ENCODE assay signal across 1 cellular context in the genomic region with DNA sequence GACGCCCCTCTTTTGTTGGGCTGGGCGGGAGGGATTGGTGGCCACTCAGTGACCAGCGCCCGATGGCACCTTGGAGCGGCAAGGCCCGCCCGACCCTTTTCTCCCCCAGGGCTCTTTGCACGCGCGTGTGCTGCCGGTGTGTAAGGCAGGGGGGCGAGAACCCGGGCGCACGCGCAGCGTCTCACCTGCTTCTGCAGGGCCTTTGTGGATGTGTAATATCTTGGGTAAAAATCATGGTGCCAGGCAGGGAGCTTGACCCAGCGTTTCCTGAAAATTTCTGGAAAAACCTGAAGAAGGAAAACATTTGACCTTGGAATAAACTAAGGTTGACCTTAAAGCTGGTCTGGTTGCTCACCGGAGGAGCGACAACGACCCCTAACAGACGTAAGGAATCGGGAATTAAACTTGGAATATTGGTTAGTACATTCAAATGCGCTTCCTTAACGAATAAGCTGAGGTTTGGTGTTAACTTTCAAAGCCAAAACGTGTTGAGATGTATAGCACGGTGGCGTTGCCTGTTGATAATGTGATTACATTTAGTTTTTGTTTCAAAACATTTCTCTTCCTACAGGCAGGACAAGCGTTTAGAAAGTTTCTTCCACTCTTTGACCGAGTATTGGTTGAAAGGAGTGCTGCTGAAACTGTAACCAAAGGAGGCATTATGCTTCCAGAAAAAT.
A peak's percentile ranks its signal among the peaks of the same experiment; 100 is the strongest.
TF ChIP-seq lines count a peak whose summit lies in the region.

No MANE protein-coding gene starts in this region.

TF ChIP-seq in SK-N-SH, 30 proteins besides CTCF, POLR2A, EP300 and RAD21:
- no peak for TF ChIP-seq RCOR1 (IDR thresholded peaks at IDR 0.05; ENCODE audit: low read length)
- peak; percentile 53 for TF ChIP-seq NRF1 (IDR thresholded peaks at IDR 0.05; ENCODE audit: low read depth, low read length)
- peak; percentile 13; the same call in 1 of the 2 replicates for TF ChIP-seq SIN3A (IDR thresholded peaks at IDR 0.05; ENCODE audit: borderline replicate concordance, low read depth, low read length)
- TF ChIP-seq, protein P1, sequence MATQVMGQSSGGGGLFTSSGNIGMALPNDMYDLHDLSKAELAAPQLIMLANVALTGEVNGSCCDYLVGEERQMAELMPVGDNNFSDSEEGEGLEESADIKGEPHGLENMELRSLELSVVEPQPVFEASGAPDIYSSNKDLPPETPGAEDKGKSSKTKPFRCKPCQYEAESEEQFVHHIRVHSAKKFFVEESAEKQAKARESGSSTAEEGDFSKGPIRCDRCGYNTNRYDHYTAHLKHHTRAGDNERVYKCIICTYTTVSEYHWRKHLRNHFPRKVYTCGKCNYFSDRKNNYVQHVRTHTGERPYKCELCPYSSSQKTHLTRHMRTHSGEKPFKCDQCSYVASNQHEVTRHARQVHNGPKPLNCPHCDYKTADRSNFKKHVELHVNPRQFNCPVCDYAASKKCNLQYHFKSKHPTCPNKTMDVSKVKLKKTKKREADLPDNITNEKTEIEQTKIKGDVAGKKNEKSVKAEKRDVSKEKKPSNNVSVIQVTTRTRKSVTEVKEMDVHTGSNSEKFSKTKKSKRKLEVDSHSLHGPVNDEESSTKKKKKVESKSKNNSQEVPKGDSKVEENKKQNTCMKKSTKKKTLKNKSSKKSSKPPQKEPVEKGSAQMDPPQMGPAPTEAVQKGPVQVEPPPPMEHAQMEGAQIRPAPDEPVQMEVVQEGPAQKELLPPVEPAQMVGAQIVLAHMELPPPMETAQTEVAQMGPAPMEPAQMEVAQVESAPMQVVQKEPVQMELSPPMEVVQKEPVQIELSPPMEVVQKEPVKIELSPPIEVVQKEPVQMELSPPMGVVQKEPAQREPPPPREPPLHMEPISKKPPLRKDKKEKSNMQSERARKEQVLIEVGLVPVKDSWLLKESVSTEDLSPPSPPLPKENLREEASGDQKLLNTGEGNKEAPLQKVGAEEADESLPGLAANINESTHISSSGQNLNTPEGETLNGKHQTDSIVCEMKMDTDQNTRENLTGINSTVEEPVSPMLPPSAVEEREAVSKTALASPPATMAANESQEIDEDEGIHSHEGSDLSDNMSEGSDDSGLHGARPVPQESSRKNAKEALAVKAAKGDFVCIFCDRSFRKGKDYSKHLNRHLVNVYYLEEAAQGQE (IDR thresholded peaks at IDR 0.05; ENCODE audit: low read depth, low read length), result no peak
